Comparison of ENCODE assay signal across 5 cellular contexts in genomic region chr21:18495553-18495952, GRCh38.
"Had no signal": no experiment of that assay in that cellular context is flagged by ENCODE, and none has a peak within 500 bp of the region (broad histone marks: within the 10 kb centered on the region; RNA-seq: fewer than 3 reads in every experiment).

No MANE protein-coding gene starts in this region.

- H2AFZ ChIP-seq: GM23338 had no signal

- H3K4me2 ChIP-seq: GM23338 had no signal

- DNase-seq: H9, HCEC 1CT, IMR-90 had no signal

- H3K4me3 ChIP-seq: GM23338, K562 had no signal
